ENCODE assay signal across 19 cellular contexts in the genomic region with DNA sequence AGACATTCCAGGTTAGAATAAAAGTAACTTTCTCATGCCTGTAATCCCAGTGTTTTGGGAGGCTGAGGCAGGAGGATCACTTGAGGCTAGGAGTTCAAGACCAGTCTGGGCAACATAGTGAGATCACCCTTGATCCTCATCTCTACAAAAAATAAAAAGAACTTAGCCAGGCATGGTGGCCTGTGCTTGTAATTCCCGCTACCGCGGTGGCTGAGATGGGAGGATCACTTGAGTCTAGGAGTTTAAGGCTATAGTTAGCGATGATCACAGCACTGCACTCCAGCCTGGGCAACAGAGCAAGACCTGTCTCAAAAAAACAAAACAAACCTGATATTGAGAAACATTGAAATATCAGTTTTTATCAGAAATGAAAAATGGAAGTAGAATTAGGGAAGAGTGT. TPM values are rescaled to one million over a fixed set of nuclear protein-coding genes. Genes with fewer than 3 reads are reported as not detected.
DNase-seq lines count a peak whose midpoint lies in the region; ATAC-seq, FAIRE-seq and TF ChIP-seq lines count a peak whose summit lies in the region.
"Had no signal": no experiment of that assay in that cellular context is flagged by ENCODE, and none has a peak within 500 bp of the region (broad histone marks: within the 10 kb centered on the region; RNA-seq: fewer than 3 reads in every experiment).

No MANE protein-coding gene starts in this region.

- H2BK15ac ChIP-seq in mesenchymal stem cell (ENCODE audit: low read depth, poor library complexity, severe bottlenecking): no peak overlapping the region

- H3K4me2 ChIP-seq in HepG2 (ENCODE audit: low read depth, low read length): no peak overlapping the region
- no peak overlapping the region for H3K4me2 ChIP-seq in mesenchymal stem cell (ENCODE audit: low read length, poor library complexity, severe bottlenecking)
- H3K4me2 ChIP-seq in neural progenitor cell: no peak overlapping the region
- H3K4me2 ChIP-seq: BLaER1 had no signal

- H3K9me3 ChIP-seq in HepG2 (ENCODE audit: low read length): no peaks in the 10 kb centered on the region
- H3K9me3 ChIP-seq in right lobe of liver: no peaks in the 10 kb centered on the region
- H3K9me3 ChIP-seq in mesenchymal stem cell (ENCODE audit: control insufficient read depth, low read length): no peaks in the 10 kb centered on the region
- H3K9me3 ChIP-seq in neural progenitor cell (ENCODE audit: low read depth): no peaks in the 10 kb centered on the region
- H3K9me3 ChIP-seq: Caco-2 had no signal

- peak overlapping the region; percentile 15 for H4K8ac ChIP-seq in mesenchymal stem cell (ENCODE audit: low read length)

- POLR2A ChIA-PET in HepG2 (lab: Yijun Ruan, JAX): no interaction called here

- H2BK120ac ChIP-seq in mesenchymal stem cell (ENCODE audit: low read depth, low read length): no peak overlapping the region

- no peak overlapping the region for H2BK12ac ChIP-seq in mesenchymal stem cell (ENCODE audit: low read length in 2 of 2)

- peak; percentile 23 for FAIRE-seq in HepG2 (lab: Jason Lieb, UNC)
- FAIRE-seq: GM12892 had no signal

- H3K4me3 ChIP-seq in HepG2 (replicated peaks in 1 of 3; ENCODE audit: insufficient read depth in 1 of 3, low read depth in 2 of 3, low read length in 3 of 3): no peak overlapping the region
- no peak overlapping the region for H3K4me3 ChIP-seq in right lobe of liver
- no peak overlapping the region for H3K4me3 ChIP-seq in mesenchymal stem cell (ENCODE audit: insufficient read depth in 1 of 2, low read depth in 1 of 2, low read length in 2 of 2)
- H3K4me3 ChIP-seq in neural progenitor cell: no peak overlapping the region
- H3K4me3 ChIP-seq: BLaER1 had no signal

- H2AK5ac ChIP-seq in mesenchymal stem cell (ENCODE audit: low read length, severe bottlenecking): no peak overlapping the region

- no TSS peak for BruUV-seq in HepG2 (replicated peaks; lab: Mats Ljungman, UMichigan)

- H3K27me3 ChIP-seq in HepG2 (ENCODE audit: control insufficient read depth in 1 of 2, insufficient read depth in 2 of 2, low read length in 2 of 2): no peaks in the 10 kb centered on the region
- H3K27me3 ChIP-seq in right lobe of liver: no peaks in the 10 kb centered on the region
- H3K27me3 ChIP-seq in mesenchymal stem cell (ENCODE audit: control insufficient read depth in 1 of 2, insufficient read depth in 1 of 2, low read length in 2 of 2): no peaks in the 10 kb centered on the region
- no peaks in the 10 kb centered on the region for H3K27me3 ChIP-seq in neural progenitor cell

- H3K9ac ChIP-seq in HepG2 (ENCODE audit: insufficient read depth, low read depth, low read length) (no peak overlapping the region), mesenchymal stem cell (ENCODE audit: low read length) (no peak overlapping the region), neural progenitor cell (no peak overlapping the region)
- H3K9ac ChIP-seq: BLaER1 had no signal

- TF ChIP-seq RAD21 in HepG2 (CRISPR knock-in tag; IDR thresholded peaks at IDR 0.05): no peak

- in situ Hi-C loops in HepG2 (cut with HindIII; ENCODE audit: extremely low pct_ligation_motif_present, low pct_unique_long_range_greater_than_20kb): loop anchor here (5.0 kb wide), 1 partner anchor 38 kb away; no protein-coding TSS in a partner anchor

- no peaks in the 10 kb centered on the region; a peak in 1 of 5 replicates for H3K36me3 ChIP-seq in HepG2 (replicated peaks in 1 of 2; ENCODE audit: control insufficient read depth in 1 of 2, insufficient read depth in 2 of 2, low read length in 2 of 2)
- no peaks in the 10 kb centered on the region for H3K36me3 ChIP-seq in right lobe of liver
- no peaks in the 10 kb centered on the region for H3K36me3 ChIP-seq in mesenchymal stem cell (ENCODE audit: control insufficient read depth in 1 of 2, insufficient read depth in 2 of 2, low read depth in 1 of 2, low read length in 2 of 2)
- no peaks in the 10 kb centered on the region for H3K36me3 ChIP-seq in neural progenitor cell
- H3K36me3 ChIP-seq: BLaER1 had no signal

- peaks cover 15% of the 10 kb centered on the region for H3K36me3 Mint-ChIP-seq in neural progenitor cell
- H3K36me3 Mint-ChIP-seq: CD8-positive, alpha-beta memory T cell had no signal

- 99% methylated on average over 3 of the region's 4 CpGs for WGBS in HepG2 (ENCODE audit: low lambda C conversion rate)
- 100% methylated on average over 3 of the region's 4 CpGs for WGBS in right lobe of liver (ENCODE audit: insufficient coverage, low coverage, low lambda C conversion rate, missing lambda C conversion rate)
- WGBS in mesenchymal stem cell: no CpG with 5 or more reads among the region's 4 CpGs

- H3K9me3 Mint-ChIP-seq in neural progenitor cell: no peaks in the 10 kb centered on the region
- H3K9me3 Mint-ChIP-seq: CD8-positive, alpha-beta memory T cell had no signal

- H4K20me1 ChIP-seq in HepG2 (ENCODE audit: insufficient read depth, low read length) (peaks cover 11% of the 10 kb centered on the region), neural progenitor cell (ENCODE audit: low read depth) (peaks cover 69% of the 10 kb centered on the region)

- H3K27me3 Mint-ChIP-seq in neural progenitor cell (ENCODE audit: insufficient read depth, low read depth): peaks cover 4% of the 10 kb centered on the region

- H3K27ac ChIP-seq in HepG2 (ENCODE audit: extremely low read length, insufficient read depth, low read length) (no peak overlapping the region), right lobe of liver (no peak overlapping the region), mesenchymal stem cell (ENCODE audit: low read length, poor library complexity, severe bottlenecking) (no peak overlapping the region), neural progenitor cell (no peak overlapping the region)
- H3K27ac ChIP-seq: 22Rv1, BLaER1, HL-60 had no signal

- H3K4me3 Mint-ChIP-seq in neural progenitor cell: peak overlapping the region; percentile 56
- H3K4me3 Mint-ChIP-seq: CD8-positive, alpha-beta memory T cell had no signal

- H3K79me2 ChIP-seq in HepG2 (ENCODE audit: insufficient read depth, low read length) (peaks cover 76% of the 10 kb centered on the region), neural progenitor cell (ENCODE audit: low read depth) (peaks cover 96% of the 10 kb centered on the region)

- intact Hi-C loops in HepG2 (cut with micrococcal nuclease; ENCODE audit: unreplicated experiment): loop anchor here (5.0 kb wide), 2 partner anchors 37 to 92 kb away; partner anchors contain the start of genes DNA2 and SLC25A16
- intact Hi-C loops in right lobe of liver (cut with DNase I): no loop called here

- H3K79me1 ChIP-seq in mesenchymal stem cell (replicated peaks; ENCODE audit: low read length, poor library complexity, severe bottlenecking): peaks cover 20% of the 10 kb centered on the region

- CTCF ChIA-PET in HepG2 (lab: Yijun Ruan, JAX; ENCODE audit: low intra/inter-chr PET ratio, low total read pairs): no interaction called here

- DNase-seq in HepG2 (ENCODE audit: low spot score): no peak
- no peak for DNase-seq in right lobe of liver
- no peak for DNase-seq in mesenchymal stem cell
- DNase-seq in neural progenitor cell (ENCODE audit: low spot score): no peak
- no peak for DNase-seq in activated T-cell treated with anti-CD3 and anti-CD28 coated beads, Interleukin-2, amount 50 U/mL, for 48 hours
- DNase-seq in superior temporal gyrus (ENCODE audit: extremely low spot score): no peak
- no peak for DNase-seq in effector CD4-positive, alpha-beta T cell
- no peak for DNase-seq in inferior parietal cortex (ENCODE audit: extremely low spot score)
- DNase-seq: AML-193; Caco-2; CD8-positive, alpha-beta memory T cell; DND-41; GDM1; GOT3; HCEC 1CT had no signal

- H3K14ac ChIP-seq in mesenchymal stem cell (ENCODE audit: low read length in 2 of 2): no peak overlapping the region

- H3K4me1 ChIP-seq in HepG2 (ENCODE audit: insufficient read depth, low read length) (peaks cover 43% of the 10 kb centered on the region), right lobe of liver (no peaks in the 10 kb centered on the region), mesenchymal stem cell (ENCODE audit: control insufficient read depth, insufficient read depth, low read depth, low read length) (peaks cover 15% of the 10 kb centered on the region), neural progenitor cell (peaks cover 26% of the 10 kb centered on the region)

- ATAC-seq in HepG2 (no peak), right lobe of liver (no peak)

- H3K4me1 Mint-ChIP-seq in neural progenitor cell: peaks cover 45% of the 10 kb centered on the region

- no peak for TF ChIP-seq EP300 in HepG2 (IDR thresholded peaks at IDR 0.05; ENCODE audit: low read depth in 2 of 2, low read length in 2 of 2)
- no peak for TF ChIP-seq EP300 in HepG2 (CRISPR knock-in tag; IDR thresholded peaks at IDR 0.05; ENCODE audit: borderline replicate concordance)

- no peak overlapping the region for H4K91ac ChIP-seq in mesenchymal stem cell (ENCODE audit: low read length)

- no peak overlapping the region for H3K23ac ChIP-seq in mesenchymal stem cell (ENCODE audit: low read length in 2 of 2)

- peaks cover 19% of the 10 kb centered on the region for H3F3A ChIP-seq in neural progenitor cell (ENCODE audit: low read depth)

- H2BK5ac ChIP-seq in mesenchymal stem cell (ENCODE audit: low read depth, low read length, poor library complexity, severe bottlenecking): no peak overlapping the region

- no peak overlapping the region for H3K18ac ChIP-seq in mesenchymal stem cell (ENCODE audit: low read depth in 1 of 2, low read length in 2 of 2)

- no peak for TF ChIP-seq CTCF in HepG2 (CRISPR knock-in tag; IDR thresholded peaks at IDR 0.05)
- TF ChIP-seq CTCF in right lobe of liver (IDR thresholded peaks at IDR 0.05): no peak
- TF ChIP-seq CTCF in neural progenitor cell (IDR thresholded peaks at IDR 0.05): no peak

- TF ChIP-seq POLR2A in HepG2 (IDR thresholded peaks at IDR 0.05; ENCODE audit: insufficient read depth in 1 of 2, low read depth in 2 of 2, low read length in 2 of 2) (no peak), right lobe of liver (IDR thresholded peaks at IDR 0.05) (no peak)

- no peak overlapping the region for H2AFZ ChIP-seq in HepG2 (ENCODE audit: low read length)
- no peak overlapping the region for H2AFZ ChIP-seq in mesenchymal stem cell (ENCODE audit: low read depth, low read length)
- H2AFZ ChIP-seq in neural progenitor cell (replicated peaks): no peak overlapping the region

- H3K4ac ChIP-seq in mesenchymal stem cell (ENCODE audit: low read depth in 1 of 2, low read length in 2 of 2): no peak overlapping the region

- H3K27ac Mint-ChIP-seq in neural progenitor cell: no peak overlapping the region
- H3K27ac Mint-ChIP-seq: CD8-positive, alpha-beta memory T cell had no signal

RNA-seq across cellular contexts. Expression of gene TET1, which starts 4.6 kb away (rescaled TPM):
- 7.3 and 10.6 TPM in 2 replicates for total RNA-seq in HepG2 (2016; rRNA removed; fragmentation: Illumina TruSeq; extraction: Trizol)
- 3.8 and 4.4 TPM in 2 replicates for total RNA-seq in HepG2 (2016; cell fraction: cytosol; rRNA removed; fragmentation: Illumina TruSeq; extraction: Trizol; ENCODE audit: low read depth)
- 7.1 and 9.6 TPM in 2 replicates for total RNA-seq in HepG2 (2016; cell fraction: insoluble cytoplasmic fraction; rRNA removed; fragmentation: Illumina TruSeq; extraction: Trizol)
- total RNA-seq in HepG2 (2016; cell fraction: membrane; rRNA removed; fragmentation: Illumina TruSeq; extraction: Trizol): 8.1 and 9.5 TPM in 2 replicates
- 9.9 and 12.1 TPM in 2 replicates for total RNA-seq in HepG2 (2016; cell fraction: nucleus; rRNA removed; fragmentation: Illumina TruSeq; extraction: Trizol)
- 4.7 and 6.9 TPM in 2 replicates for polyA plus RNA-seq in HepG2 (2011; rRNA removed)
- 2.9 and 3.5 TPM in 2 replicates for polyA plus RNA-seq in HepG2 (2011; cell fraction: cytosol; rRNA removed)
- 4.1 and 4.6 TPM in 2 replicates for polyA plus RNA-seq in HepG2 (2011; cell fraction: nucleus; rRNA removed)
- 4.5 and 7.0 TPM in 2 replicates for polyA plus RNA-seq in HepG2 (2012)
- polyA plus RNA-seq in HepG2 (2016; cell fraction: cytosol; fragmentation: Illumina TruSeq; extraction: Trizol; ENCODE audit: low read depth): 0.29 and 0.33 TPM in 2 replicates
- polyA plus RNA-seq in HepG2 (2016; cell fraction: insoluble cytoplasmic fraction; fragmentation: Illumina TruSeq; extraction: Trizol; ENCODE audit: low read depth): 6.2 and 6.4 TPM in 2 replicates
- polyA plus RNA-seq in HepG2 (2016; cell fraction: membrane; fragmentation: Illumina TruSeq; extraction: Trizol; ENCODE audit: low read depth): 1.1 and 1.2 TPM in 2 replicates
- polyA plus RNA-seq in HepG2 (2016; cell fraction: nucleus; fragmentation: Illumina TruSeq; extraction: Trizol; ENCODE audit: insufficient read depth, low read depth): 5.5 and 5.9 TPM in 2 replicates
- polyA minus RNA-seq in HepG2 (2011; rRNA and poly(A)+ RNA removed; ENCODE audit: low replicate concordance): 0.07 and 21.8 TPM in 2 replicates
- 18.3 and 21.8 TPM in 2 replicates for polyA minus RNA-seq in HepG2 (2011; cell fraction: cytosol; rRNA and poly(A)+ RNA removed)
- 44.1 and 46.4 TPM in 2 replicates for polyA minus RNA-seq in HepG2 (2011; cell fraction: nucleus; rRNA and poly(A)+ RNA removed)
- under 1 TPM; 0.62 to 0.86 (median 0.67) TPM for total RNA-seq in right lobe of liver
- polyA plus RNA-seq in mesenchymal stem cell (2013, experiment 1 of 2): 2.2 TPM
- 2.1 TPM for polyA plus RNA-seq in mesenchymal stem cell (2013, experiment 2 of 2)
- total RNA-seq in neural progenitor cell (ENCODE audit: low replicate concordance): 47.9 and 67.3 TPM in 2 replicates

RNA-seq across cellular contexts. Expression of gene SLC25A16, which starts 37.4 kb away (rescaled TPM):
- total RNA-seq in HepG2 (2016; rRNA removed; fragmentation: Illumina TruSeq; extraction: Trizol) (13.9 and 15.5 TPM in 2 replicates), right lobe of liver (10 to 100 TPM; 13.9 to 36.9 (median 23.2) TPM), neural progenitor cell (ENCODE audit: low replicate concordance) (6.5 and 7.7 TPM in 2 replicates)
- 42.6 and 46.8 TPM in 2 replicates for total RNA-seq in HepG2 (2016; cell fraction: cytosol; rRNA removed; fragmentation: Illumina TruSeq; extraction: Trizol; ENCODE audit: low read depth)
- total RNA-seq in HepG2 (2016; cell fraction: insoluble cytoplasmic fraction; rRNA removed; fragmentation: Illumina TruSeq; extraction: Trizol): 11.2 and 13.5 TPM in 2 replicates
- 15.6 and 17.9 TPM in 2 replicates for total RNA-seq in HepG2 (2016; cell fraction: membrane; rRNA removed; fragmentation: Illumina TruSeq; extraction: Trizol)
- 17.7 and 19.1 TPM in 2 replicates for total RNA-seq in HepG2 (2016; cell fraction: nucleus; rRNA removed; fragmentation: Illumina TruSeq; extraction: Trizol)
- polyA plus RNA-seq in HepG2 (2011; rRNA removed): 7.8 and 9.9 TPM in 2 replicates
- polyA plus RNA-seq in HepG2 (2011; cell fraction: cytosol; rRNA removed): 2.4 and 3.5 TPM in 2 replicates
- polyA plus RNA-seq in HepG2 (2011; cell fraction: nucleus; rRNA removed): 11.1 and 15.8 TPM in 2 replicates
- polyA plus RNA-seq in HepG2 (2012): 5.6 and 8.4 TPM in 2 replicates
- polyA plus RNA-seq in HepG2 (2016; cell fraction: cytosol; fragmentation: Illumina TruSeq; extraction: Trizol; ENCODE audit: low read depth): 4.3 and 4.4 TPM in 2 replicates
- polyA plus RNA-seq in HepG2 (2016; cell fraction: insoluble cytoplasmic fraction; fragmentation: Illumina TruSeq; extraction: Trizol; ENCODE audit: low read depth): 8.9 and 9.4 TPM in 2 replicates
- polyA plus RNA-seq in HepG2 (2016; cell fraction: membrane; fragmentation: Illumina TruSeq; extraction: Trizol; ENCODE audit: low read depth): 7.3 TPM in 2 replicates
- 35.4 and 42.3 TPM in 2 replicates for polyA plus RNA-seq in HepG2 (2016; cell fraction: nucleus; fragmentation: Illumina TruSeq; extraction: Trizol; ENCODE audit: insufficient read depth, low read depth)
- 12.3 and 16.9 TPM in 2 replicates for polyA minus RNA-seq in HepG2 (2011; rRNA and poly(A)+ RNA removed; ENCODE audit: low replicate concordance)
- 6.4 and 9.0 TPM in 2 replicates for polyA minus RNA-seq in HepG2 (2011; cell fraction: cytosol; rRNA and poly(A)+ RNA removed)
- polyA minus RNA-seq in HepG2 (2011; cell fraction: nucleus; rRNA and poly(A)+ RNA removed): 9.4 and 17.0 TPM in 2 replicates
- 16.5 TPM for polyA plus RNA-seq in mesenchymal stem cell (2013, experiment 1 of 2)
- polyA plus RNA-seq in mesenchymal stem cell (2013, experiment 2 of 2): 13.5 TPM
